20 cellular contexts compared by ENCODE assay signal in genomic region chr5:171544913-171545550, GRCh38.
"Had no signal": no experiment of that assay in that cellular context is flagged by ENCODE, and none has a peak within 500 bp of the region (broad histone marks: within the 10 kb centered on the region; RNA-seq: fewer than 3 reads in every experiment).

No MANE protein-coding gene starts in this region.

- H3K36me3 ChIP-seq: colonic mucosa, gastroesophageal sphincter, heart left ventricle, left lung, lower lobe of right lung had no signal

- H3K27ac Mint-ChIP-seq: dendritic cell treated with granulocyte-macrophage colony-stimulating factor and Interleukin-4, amounts not matched to agents 40 ng/mL and 50 ng/mL, for 4 days; effector memory CD8-positive, alpha-beta T cell; endodermal cell; memory B cell had no signal

- H3K4me1 Mint-ChIP-seq: endodermal cell, memory B cell had no signal

- H3K4me3 Mint-ChIP-seq: dendritic cell treated with granulocyte-macrophage colony-stimulating factor and Interleukin-4, amounts not matched to agents 40 ng/mL and 50 ng/mL, for 4 days; effector memory CD8-positive, alpha-beta T cell; endodermal cell; memory B cell had no signal

- ATAC-seq: effector memory CD8-positive, alpha-beta T cell; esophagus mucosa; foreskin keratinocyte; gastroesophageal sphincter; heart left ventricle; left cardiac atrium; left lung; left ventricle myocardium superior; lower lobe of right lung had no signal

- H3K36me3 Mint-ChIP-seq: memory B cell had no signal

- H3K4me1 ChIP-seq: colonic mucosa, foreskin keratinocyte, gastroesophageal sphincter, left lung, lower lobe of right lung had no signal

- H3K27me3 ChIP-seq: colonic mucosa, heart left ventricle had no signal

- H3K4me3 ChIP-seq: colonic mucosa, gastroesophageal sphincter, heart left ventricle, left lung, lower lobe of right lung had no signal

- H3K9me3 Mint-ChIP-seq: dendritic cell treated with granulocyte-macrophage colony-stimulating factor and Interleukin-4, amounts not matched to agents 40 ng/mL and 50 ng/mL, for 4 days; effector memory CD8-positive, alpha-beta T cell; endodermal cell had no signal

- H3K27ac ChIP-seq: colonic mucosa, epithelial cell of prostate, foreskin keratinocyte, gastroesophageal sphincter, heart left ventricle, left lung, lower lobe of right lung had no signal

- H3K9me3 ChIP-seq: colonic mucosa, gastroesophageal sphincter, heart left ventricle, left lung, lower lobe of right lung had no signal

- DNase-seq: cerebellar nuclear complex; colonic mucosa; cortex of kidney; effector CD8-positive, alpha-beta T cell; effector memory CD8-positive, alpha-beta T cell; endodermal cell; erythroblast; foreskin keratinocyte; heart left ventricle; hippocampal formation; left cardiac atrium; left lung; left ventricle myocardium superior; lower lobe of right lung; midbrain had no signal
